Comparison of ENCODE assay signal across 1 cellular context in the genomic region with DNA sequence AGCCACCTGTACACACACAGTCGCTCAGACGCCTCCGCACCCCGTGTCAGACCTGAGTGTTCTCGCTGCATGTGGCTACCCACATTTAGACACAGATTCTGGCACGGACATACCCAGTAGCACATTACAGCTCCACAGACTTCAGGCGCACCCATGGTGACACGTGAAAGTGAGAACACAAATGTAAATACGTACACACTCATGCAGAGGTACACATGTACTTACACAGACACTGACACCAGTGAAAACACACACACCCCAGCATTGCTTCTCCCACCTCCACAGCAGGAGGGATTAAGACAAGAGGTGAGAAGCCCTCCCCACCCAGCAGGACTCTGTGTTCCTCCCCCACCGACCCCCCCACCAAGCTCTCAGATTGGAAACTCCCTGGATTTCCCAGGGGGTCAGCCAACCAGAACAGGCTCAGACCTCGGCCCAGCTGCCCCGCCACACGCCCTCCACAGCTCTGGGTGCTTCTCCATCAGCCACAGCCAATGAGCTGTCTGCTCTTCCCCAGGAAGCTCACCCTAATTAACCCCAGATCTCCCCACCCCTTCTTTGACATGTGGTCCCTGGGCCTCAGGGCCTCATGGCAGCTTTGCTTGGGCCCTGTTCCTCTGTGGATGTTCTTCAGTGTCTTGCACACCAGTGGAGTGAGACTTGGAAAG.
TF ChIP-seq lines count a peak whose summit lies in the region.

No MANE protein-coding gene starts in this region.

TF ChIP-seq in HepG2, 621 proteins besides CTCF, POLR2A, EP300 and RAD21:
- TF ChIP-seq, protein P1, sequence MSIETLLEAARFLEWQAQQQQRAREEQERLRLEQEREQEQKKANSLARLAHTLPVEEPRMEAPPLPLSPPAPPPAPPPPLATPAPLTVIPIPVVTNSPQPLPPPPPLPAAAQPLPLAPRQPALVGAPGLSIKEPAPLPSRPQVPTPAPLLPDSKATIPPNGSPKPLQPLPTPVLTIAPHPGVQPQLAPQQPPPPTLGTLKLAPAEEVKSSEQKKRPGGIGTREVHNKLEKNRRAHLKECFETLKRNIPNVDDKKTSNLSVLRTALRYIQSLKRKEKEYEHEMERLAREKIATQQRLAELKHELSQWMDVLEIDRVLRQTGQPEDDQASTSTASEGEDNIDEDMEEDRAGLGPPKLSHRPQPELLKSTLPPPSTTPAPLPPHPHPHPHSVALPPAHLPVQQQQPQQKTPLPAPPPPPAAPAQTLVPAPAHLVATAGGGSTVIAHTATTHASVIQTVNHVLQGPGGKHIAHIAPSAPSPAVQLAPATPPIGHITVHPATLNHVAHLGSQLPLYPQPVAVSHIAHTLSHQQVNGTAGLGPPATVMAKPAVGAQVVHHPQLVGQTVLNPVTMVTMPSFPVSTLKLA (IDR thresholded peaks at IDR 0.05): 0 out of 2 replicates have a peak, but pooled peaks have one; percentile 7
- TF ChIP-seq ZNF33B (CRISPR knock-in tag; IDR thresholded peaks at IDR 0.05) (no peak), AGO2 (optimal IDR thresholded peaks at IDR 0.05; ENCODE audit: low read depth, low read length) (no peak), ZNF546 (CRISPR knock-in tag; conservative IDR thresholded peaks at IDR 0.05) (no peak), MTF2 (CRISPR knock-in tag; IDR thresholded peaks at IDR 0.05; ENCODE audit: borderline replicate concordance) (no peak), RBM39 (IDR thresholded peaks at IDR 0.05; ENCODE audit: low read depth, low read length, poor library complexity, severe bottlenecking) (no peak), ZNF549 (CRISPR knock-in tag; IDR thresholded peaks at IDR 0.05) (no peak), GLI4 (CRISPR knock-in tag; IDR thresholded peaks at IDR 0.05; ENCODE audit: borderline replicate concordance) (no peak)
- TF ChIP-seq, protein P2, sequence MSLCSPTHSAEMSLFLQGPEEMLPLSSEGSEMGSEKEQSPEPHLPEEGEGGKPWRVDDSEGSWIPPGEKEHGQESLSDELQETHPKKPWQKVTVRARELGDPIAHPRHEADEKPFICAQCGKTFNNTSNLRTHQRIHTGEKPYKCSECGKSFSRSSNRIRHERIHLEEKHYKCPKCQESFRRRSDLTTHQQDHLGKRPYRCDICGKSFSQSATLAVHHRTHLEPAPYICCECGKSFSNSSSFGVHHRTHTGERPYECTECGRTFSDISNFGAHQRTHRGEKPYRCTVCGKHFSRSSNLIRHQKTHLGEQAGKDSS (CRISPR knock-in tag; IDR thresholded peaks at IDR 0.05; ENCODE audit: borderline replicate concordance, low read depth): no peak
TF ChIP-seq in HepG2: peak in this region for 1.
